16 cellular contexts compared by ENCODE assay signal in genomic region chr11:71238285-71238875, GRCh38. TPM values are rescaled to one million over a fixed set of nuclear protein-coding genes. Genes with fewer than 3 reads are reported as not detected.
DNase-seq lines count a peak whose midpoint lies in the region; ATAC-seq and TF ChIP-seq lines count a peak whose summit lies in the region.
"Had no signal": no experiment of that assay in that cellular context is flagged by ENCODE, and none has a peak within 500 bp of the region (broad histone marks: within the 10 kb centered on the region; RNA-seq: fewer than 3 reads in every experiment).

No MANE protein-coding gene starts in this region.

- TF ChIP-seq CTCF in HEK293 (tag by site-specific recombination; IDR thresholded peaks at IDR 0.05): no peak
- TF ChIP-seq CTCF in coronary artery (IDR thresholded peaks at IDR 0.05): no peak
- no peak for TF ChIP-seq CTCF in neural progenitor cell (IDR thresholded peaks at IDR 0.05)
- no peak for TF ChIP-seq CTCF in upper lobe of right lung (IDR thresholded peaks at IDR 0.05)

- H3K9me3 Mint-ChIP-seq in neural progenitor cell: no peaks in the 10 kb centered on the region
- no peaks in the 10 kb centered on the region for H3K9me3 Mint-ChIP-seq in stimulated activated naive CD8-positive, alpha-beta T cell treated with anti-CD3 and anti-CD28 coated beads, Interleukin-15, amount 100 ng/mL, for 72 hours
- H3K9me3 Mint-ChIP-seq: HFFc6 had no signal

- H3K27me3 ChIP-seq in neural progenitor cell (no peaks in the 10 kb centered on the region), upper lobe of right lung (no peaks in the 10 kb centered on the region)
- H3K27me3 ChIP-seq: BE2C had no signal

- H3K4me2 ChIP-seq in neural progenitor cell: peak overlapping the region; percentile 49

- H3K27ac ChIP-seq in HEK293 (ENCODE audit: extremely low read depth, low read depth, low read length) (no peak overlapping the region), coronary artery (no peak overlapping the region), neural progenitor cell (no peak overlapping the region), upper lobe of right lung (no peak overlapping the region)

- H3K4me3 ChIP-seq in HEK293 (ENCODE audit: low read depth, low read length): no peak overlapping the region
- H3K4me3 ChIP-seq in coronary artery: no peak overlapping the region
- H3K4me3 ChIP-seq in neural progenitor cell: no peak overlapping the region
- H3K4me3 ChIP-seq in upper lobe of right lung: no peak overlapping the region

- no peaks in the 10 kb centered on the region for H4K20me1 ChIP-seq in neural progenitor cell (ENCODE audit: low read depth)

- H3K4me1 ChIP-seq in HEK293 (ENCODE audit: control insufficient read depth, insufficient read depth, low read length) (peaks cover 10% of the 10 kb centered on the region), neural progenitor cell (peaks cover 21% of the 10 kb centered on the region), upper lobe of right lung (no peaks in the 10 kb centered on the region)
- H3K4me1 ChIP-seq: BE2C had no signal

- CTCF ChIA-PET in HEK293 (lab: Yijun Ruan, JAX): interaction anchor here (0.6 to 1.7 kb wide), 3 partner anchors 9 to 341 kb away, joined by 3 to 4 read pairs (median 4); no protein-coding TSS in a partner anchor

- POLR2A ChIA-PET in HEK293 (lab: Yijun Ruan, JAX): no interaction called here

- no peak for ATAC-seq in upper lobe of right lung
- no peak for ATAC-seq in stimulated activated naive CD8-positive, alpha-beta T cell treated with anti-CD3 and anti-CD28 coated beads, Interleukin-15, amount 100 ng/mL, for 72 hours
- ATAC-seq in HG03342 (IDR thresholded peaks at IDR 0.05; ENCODE audit: unreplicated experiment): no peak

- H3K4me3 Mint-ChIP-seq in neural progenitor cell: no peak overlapping the region
- H3K4me3 Mint-ChIP-seq in stimulated activated naive CD8-positive, alpha-beta T cell treated with anti-CD3 and anti-CD28 coated beads, Interleukin-15, amount 100 ng/mL, for 72 hours: no peak overlapping the region
- H3K4me3 Mint-ChIP-seq: HFFc6 had no signal

- H3K4me1 Mint-ChIP-seq in neural progenitor cell: peaks cover 21% of the 10 kb centered on the region
- H3K4me1 Mint-ChIP-seq in stimulated activated naive CD8-positive, alpha-beta T cell treated with anti-CD3 and anti-CD28 coated beads, Interleukin-15, amount 100 ng/mL, for 72 hours: peaks cover 10% of the 10 kb centered on the region

- H3K9me3 ChIP-seq in HEK293 (ENCODE audit: control insufficient read depth, insufficient read depth, low read depth, low read length) (no peaks in the 10 kb centered on the region), neural progenitor cell (ENCODE audit: low read depth) (no peaks in the 10 kb centered on the region), upper lobe of right lung (no peaks in the 10 kb centered on the region)
- H3K9me3 ChIP-seq: BE2C had no signal

- no peak overlapping the region for H3K27ac Mint-ChIP-seq in neural progenitor cell
- H3K27ac Mint-ChIP-seq in stimulated activated naive CD8-positive, alpha-beta T cell treated with anti-CD3 and anti-CD28 coated beads, Interleukin-15, amount 100 ng/mL, for 72 hours: peak overlapping the region in 1 of 2 donors; percentile 19
- H3K27ac Mint-ChIP-seq: HFFc6 had no signal

- no peak overlapping the region for H3K9ac ChIP-seq in neural progenitor cell

- peaks cover 9% of the 10 kb centered on the region for H3K79me2 ChIP-seq in neural progenitor cell (ENCODE audit: low read depth)

- intact Hi-C loops in upper lobe of right lung (cut with DNase I): no loop called here

- H3K27me3 Mint-ChIP-seq in neural progenitor cell (ENCODE audit: insufficient read depth, low read depth): no peaks in the 10 kb centered on the region
- peaks cover 48% of the 10 kb centered on the region for H3K27me3 Mint-ChIP-seq in stimulated activated naive CD8-positive, alpha-beta T cell treated with anti-CD3 and anti-CD28 coated beads, Interleukin-15, amount 100 ng/mL, for 72 hours

- H3F3A ChIP-seq in neural progenitor cell (ENCODE audit: low read depth): peaks cover 11% of the 10 kb centered on the region

- DNase-seq in coronary artery (ENCODE audit: low spot score) (peak; percentile 62), neural progenitor cell (ENCODE audit: low spot score) (no peak), upper lobe of right lung (peak; percentile 28), NCI-H748 (lab: John Stamatoyannopoulos, UW; ENCODE audit: unreplicated experiment) (no peak)
- DNase-seq in stimulated activated naive CD8-positive, alpha-beta T cell treated with anti-CD3 and anti-CD28 coated beads, Interleukin-15, amount 100 ng/mL, for 72 hours: no peak
- DNase-seq: BE2C, DMS79, HFFc6, KG1, NCI-H1092, NCI-H1436, NCI-H187 treated with DMSO at 0.1 percent for 48 hours, NCI-H2107, NCI-H69 had no signal

- H3K36me3 ChIP-seq in HEK293 (ENCODE audit: control insufficient read depth in 2 of 2, insufficient read depth in 1 of 2, low read length in 2 of 2) (no peaks in the 10 kb centered on the region), neural progenitor cell (no peaks in the 10 kb centered on the region), upper lobe of right lung (no peaks in the 10 kb centered on the region)
- H3K36me3 ChIP-seq: BE2C had no signal

- H2AFZ ChIP-seq in neural progenitor cell (replicated peaks): no peak overlapping the region

- H3K36me3 Mint-ChIP-seq in neural progenitor cell: no peaks in the 10 kb centered on the region

TF ChIP-seq in HEK293, 187 proteins besides CTCF, POLR2A, EP300 and RAD21:
- TF ChIP-seq ZNF768 (tag by site-specific recombination; IDR thresholded peaks at IDR 0.05) (peak; percentile 69; the same call in 1 of the 2 replicates), ZNF571 (tag by site-specific recombination; IDR thresholded peaks at IDR 0.05) (no peak)

RNA-seq across cellular contexts. Expression of gene SHANK2, which starts 14.0 kb away (rescaled TPM):
- total RNA-seq in neural progenitor cell (ENCODE audit: low replicate concordance) (8.1 TPM in 2 replicates), upper lobe of right lung (62.5 TPM)

Comparison
In these comparisons a context has a peak if more than half of its experiments do, and no peak if none do; other contexts are left out.
1. DNase-seq: peak in coronary artery (single experiment) and upper lobe of right lung (single experiment); none in neural progenitor cell (single experiment), stimulated activated naive CD8-positive, alpha-beta T cell treated with anti-CD3 and anti-CD28 coated beads, Interleukin-15, amount 100 ng/mL, for 72 hours (0 of 2) and NCI-H748 (single experiment).